ENCODE assay signal across 13 cellular contexts in genomic region chr17:7312432-7313027, GRCh38. TPM values are rescaled to one million over a fixed set of nuclear protein-coding genes. Genes with fewer than 3 reads are reported as not detected.
DNase-seq lines count a peak whose midpoint lies in the region; ATAC-seq and TF ChIP-seq lines count a peak whose summit lies in the region.
"Had no signal": no experiment of that assay in that cellular context is flagged by ENCODE, and none has a peak within 500 bp of the region (broad histone marks: within the 10 kb centered on the region; RNA-seq: fewer than 3 reads in every experiment).

No MANE protein-coding gene starts in this region.

- no peaks in the 10 kb centered on the region for H3K27me3 Mint-ChIP-seq in CD4-positive, alpha-beta memory T cell
- H3K27me3 Mint-ChIP-seq in activated CD8-positive, alpha-beta T cell treated with anti-CD3 and anti-CD28 coated beads, Interleukin-2, amount 10 ng/mL, durations not matched to agents 7 days and 5 days (ENCODE audit: low read depth), result no peaks in the 10 kb centered on the region
- H3K27me3 Mint-ChIP-seq in naive B cell, result no peaks in the 10 kb centered on the region

- DNase-seq in CD4-positive, alpha-beta memory T cell, result no peak
- no peak for DNase-seq in activated CD8-positive, alpha-beta T cell treated with anti-CD3 and anti-CD28 coated beads, Interleukin-2, amount 10 ng/mL, durations not matched to agents 7 days and 5 days
- DNase-seq in naive B cell (no peak), hepatic stellate cell (ENCODE audit: low spot score) (no peak), BE2C (no peak), activated gamma-delta T cell (lab: John Stamatoyannopoulos, UW) (no peak), DMS114 treated with DMSO at 0.1 percent for 48 hours (lab: John Stamatoyannopoulos, UW; ENCODE audit: unreplicated experiment) (no peak)
- DNase-seq: brain microvascular endothelial cell, hypothalamus, NCI-H1417 treated with DMSO at 0.1 percent for 48 hours, substantia nigra had no signal

- TF ChIP-seq POLR2A in GM19099 (IDR thresholded peaks at IDR 0.05; ENCODE audit: extremely low read depth, insufficient read length, low read depth), result peak; percentile 4

- intact Hi-C loops in CD4-positive, alpha-beta memory T cell (cut with micrococcal nuclease), result no loop called here

- H3K27ac ChIP-seq in CD4-positive, alpha-beta memory T cell (ENCODE audit: low read depth, low read length), result peak overlapping the region; percentile 83
- H3K27ac ChIP-seq: brain microvascular endothelial cell had no signal

- POLR2A ChIA-PET in CD4-positive, alpha-beta memory T cell (lab: Charles Lee; ENCODE audit: partially characterized antibody), result interaction anchor here (0.9 to 9.3 kb wide), 11 partner anchors 12 to 533 kb away, joined by 3 to 187 read pairs (median 5); partner anchors contain the start of genes ACAP1, NEURL4 and TMEM256
- POLR2A ChIA-PET in activated CD8-positive, alpha-beta T cell treated with anti-CD3 and anti-CD28 coated beads, Interleukin-2, amount 10 ng/mL, durations not matched to agents 7 days and 5 days (lab: Charles Lee), result interaction anchor here (0.6 to 4.5 kb wide), 11 partner anchors 9 to 277 kb away, joined by 3 to 29 read pairs (median 3); partner anchors contain the start of genes ACAP1, NEURL4 and SLC16A13

- peaks cover 52 to 75% of the 10 kb centered on the region in 2 donors for H3K36me3 Mint-ChIP-seq in CD4-positive, alpha-beta memory T cell
- H3K36me3 Mint-ChIP-seq in activated CD8-positive, alpha-beta T cell treated with anti-CD3 and anti-CD28 coated beads, Interleukin-2, amount 10 ng/mL, durations not matched to agents 7 days and 5 days (ENCODE audit: low read depth), result peaks cover 72% of the 10 kb centered on the region
- H3K36me3 Mint-ChIP-seq in naive B cell, result peaks cover 15 to 26% of the 10 kb centered on the region in 2 donors

- H3K4me1 ChIP-seq in CD4-positive, alpha-beta memory T cell (ENCODE audit: insufficient read depth, low read length), result peaks cover 62% of the 10 kb centered on the region
- H3K4me1 ChIP-seq in BE2C, result no peaks in the 10 kb centered on the region

- TF ChIP-seq CTCF in BE2C (IDR thresholded peaks at IDR 0.05; ENCODE audit: low read depth, low read length), result no peak

- H3K4me3 Mint-ChIP-seq in CD4-positive, alpha-beta memory T cell, result peak overlapping the region in 5 of 8 donors; percentile 48 to 72 (median 57)
- H3K4me3 Mint-ChIP-seq in activated CD8-positive, alpha-beta T cell treated with anti-CD3 and anti-CD28 coated beads, Interleukin-2, amount 10 ng/mL, durations not matched to agents 7 days and 5 days, result no peak overlapping the region
- peak overlapping the region in 5 of 8 donors; percentile 41 to 96 (median 66) for H3K4me3 Mint-ChIP-seq in naive B cell

- ATAC-seq in activated CD8-positive, alpha-beta T cell treated with anti-CD3 and anti-CD28 coated beads, Interleukin-2, amount 10 ng/mL, durations not matched to agents 7 days and 5 days, result no peak
- no peak for ATAC-seq in naive B cell (ENCODE audit: low read depth in 2 of 2)

- no peaks in the 10 kb centered on the region for H3K27me3 ChIP-seq in CD4-positive, alpha-beta memory T cell (ENCODE audit: insufficient read depth, low read length)
- no peaks in the 10 kb centered on the region for H3K27me3 ChIP-seq in BE2C
- H3K27me3 ChIP-seq: brain microvascular endothelial cell had no signal

- no peaks in the 10 kb centered on the region for H3K9me3 ChIP-seq in CD4-positive, alpha-beta memory T cell (ENCODE audit: control insufficient read depth in 1 of 2, low read length in 2 of 2)
- no peaks in the 10 kb centered on the region for H3K9me3 ChIP-seq in BE2C

- peaks cover 41 to 78% (median 58%) of the 10 kb centered on the region in 4 donors for H3K4me1 Mint-ChIP-seq in CD4-positive, alpha-beta memory T cell
- peaks cover 69% of the 10 kb centered on the region for H3K4me1 Mint-ChIP-seq in activated CD8-positive, alpha-beta T cell treated with anti-CD3 and anti-CD28 coated beads, Interleukin-2, amount 10 ng/mL, durations not matched to agents 7 days and 5 days (ENCODE audit: low read depth)
- H3K4me1 Mint-ChIP-seq in naive B cell, result peaks cover 56 to 74% (median 64%) of the 10 kb centered on the region in 3 donors

- H3K9me3 Mint-ChIP-seq in CD4-positive, alpha-beta memory T cell, result peaks cover 0 to 7% (median 0%) of the 10 kb centered on the region in 8 donors
- H3K9me3 Mint-ChIP-seq in activated CD8-positive, alpha-beta T cell treated with anti-CD3 and anti-CD28 coated beads, Interleukin-2, amount 10 ng/mL, durations not matched to agents 7 days and 5 days (ENCODE audit: insufficient read depth), result no peaks in the 10 kb centered on the region
- no peaks in the 10 kb centered on the region for H3K9me3 Mint-ChIP-seq in naive B cell

- H3K36me3 ChIP-seq in CD4-positive, alpha-beta memory T cell (ENCODE audit: insufficient read depth, low read length), result peaks cover 55% of the 10 kb centered on the region
- H3K36me3 ChIP-seq in BE2C, result peaks cover 54% of the 10 kb centered on the region

- H3K4me3 ChIP-seq in CD4-positive, alpha-beta memory T cell (ENCODE audit: low read length in 2 of 2), result no peak overlapping the region
- no peak overlapping the region for H3K4me3 ChIP-seq in BE2C (ENCODE audit: low read depth, low read length)
- H3K4me3 ChIP-seq: lung had no signal

- CTCF ChIA-PET in CD4-positive, alpha-beta memory T cell (lab: Charles Lee; ENCODE audit: partially characterized antibody), result interaction anchor here (1.5 to 4.2 kb wide), 3 partner anchors 17 to 24 kb away, joined by 4 to 21 read pairs (median 5); partner anchors contain the start of gene ACAP1
- CTCF ChIA-PET in activated CD8-positive, alpha-beta T cell treated with anti-CD3 and anti-CD28 coated beads, Interleukin-2, amount 10 ng/mL, durations not matched to agents 7 days and 5 days (lab: Charles Lee), result interaction anchor here (0.8 kb wide), 1 partner anchor 17 kb away, joined by 4 read pairs; the partner anchor contains the start of gene NEURL4

- peak overlapping the region; percentile 78 to 96 (median 88) for H3K27ac Mint-ChIP-seq in CD4-positive, alpha-beta memory T cell
- peak overlapping the region; percentile 90 for H3K27ac Mint-ChIP-seq in activated CD8-positive, alpha-beta T cell treated with anti-CD3 and anti-CD28 coated beads, Interleukin-2, amount 10 ng/mL, durations not matched to agents 7 days and 5 days
- peak overlapping the region in 5 of 6 donors; percentile 74 to 97 (median 93) for H3K27ac Mint-ChIP-seq in naive B cell

RNA-seq across cellular contexts. Expression of gene GPS2, which starts 2.6 kb away (rescaled TPM):
- total RNA-seq in CD4-positive, alpha-beta memory T cell, result 100 to 1,000 TPM; 127 to 132 TPM
- polyA plus RNA-seq in CD4-positive, alpha-beta memory T cell, result 100 to 1,000 TPM; 101 to 120 TPM
- total RNA-seq in activated CD8-positive, alpha-beta T cell treated with anti-CD3 and anti-CD28 coated beads, Interleukin-2, amount 10 ng/mL, durations not matched to agents 7 days and 5 days, result 10 to 100 TPM; 86.3 to 88.0 TPM
- 100 to 1,000 TPM; 103 to 131 (median 107) TPM for polyA plus RNA-seq in naive B cell (ENCODE audit: low read depth in 6 of 6)
- 123 TPM for polyA plus RNA-seq in BE2C (2012; ENCODE audit: insufficient read depth, insufficient read length, low read depth)

RNA-seq across cellular contexts. Expression of gene EIF5A, which starts 5.1 kb away (rescaled TPM):
- 100 to 1,000 TPM; 240 to 244 TPM for total RNA-seq in CD4-positive, alpha-beta memory T cell
- 100 to 1,000 TPM; 230 to 850 TPM for polyA plus RNA-seq in CD4-positive, alpha-beta memory T cell
- 100 to 1,000 TPM; 685 to 690 TPM for total RNA-seq in activated CD8-positive, alpha-beta T cell treated with anti-CD3 and anti-CD28 coated beads, Interleukin-2, amount 10 ng/mL, durations not matched to agents 7 days and 5 days
- 100 to 1,000 TPM; 195 to 802 (median 516) TPM for polyA plus RNA-seq in naive B cell (ENCODE audit: low read depth in 6 of 6)
- polyA plus RNA-seq in BE2C (2012; ENCODE audit: insufficient read depth, insufficient read length, low read depth), result 805 TPM

RNA-seq across cellular contexts. Expression of gene NEURL4, which starts 16.6 kb away (rescaled TPM):
- 10 to 100 TPM; 73.8 to 81.6 TPM for total RNA-seq in CD4-positive, alpha-beta memory T cell
- polyA plus RNA-seq in CD4-positive, alpha-beta memory T cell, result 1 to 10 TPM in 1 of 2 donors, under 1 TPM in 1; 0.97 to 2.4 TPM
- 10 to 100 TPM; 45.6 to 47.0 TPM for total RNA-seq in activated CD8-positive, alpha-beta T cell treated with anti-CD3 and anti-CD28 coated beads, Interleukin-2, amount 10 ng/mL, durations not matched to agents 7 days and 5 days
- polyA plus RNA-seq in naive B cell (ENCODE audit: low read depth in 6 of 6), result 1 to 10 TPM in 5 of 6 donors, not detected in 1; 1.2 to 2.7 (median 1.9) TPM
- 55.3 TPM for polyA plus RNA-seq in BE2C (2012; ENCODE audit: insufficient read depth, insufficient read length, low read depth)

RNA-seq across cellular contexts. Expression of gene YBX2, which starts 18.1 kb away (rescaled TPM):
- total RNA-seq in CD4-positive, alpha-beta memory T cell, result under 1 TPM; 0.26 to 0.39 TPM
- polyA plus RNA-seq in CD4-positive, alpha-beta memory T cell, result not detected
- under 1 TPM; 0.37 to 0.66 TPM for total RNA-seq in activated CD8-positive, alpha-beta T cell treated with anti-CD3 and anti-CD28 coated beads, Interleukin-2, amount 10 ng/mL, durations not matched to agents 7 days and 5 days
- polyA plus RNA-seq in naive B cell (ENCODE audit: low read depth in 6 of 6), result not detected
- not detected for polyA plus RNA-seq in BE2C (2012; ENCODE audit: insufficient read depth, insufficient read length, low read depth)

RNA-seq across cellular contexts. Expression of gene ACAP1, which starts 23.8 kb away (rescaled TPM):
- total RNA-seq in CD4-positive, alpha-beta memory T cell, result 100 to 1,000 TPM; 507 to 516 TPM
- 100 to 1,000 TPM; 261 to 264 TPM for polyA plus RNA-seq in CD4-positive, alpha-beta memory T cell
- total RNA-seq in activated CD8-positive, alpha-beta T cell treated with anti-CD3 and anti-CD28 coated beads, Interleukin-2, amount 10 ng/mL, durations not matched to agents 7 days and 5 days, result 100 to 1,000 TPM; 573 to 605 TPM
- polyA plus RNA-seq in naive B cell (ENCODE audit: low read depth in 6 of 6), result 100 to 1,000 TPM; 117 to 177 (median 155) TPM
- polyA plus RNA-seq in BE2C (2012; ENCODE audit: insufficient read depth, insufficient read length, low read depth), result 2.2 TPM
